Comparison of ENCODE assay signal across 8 cellular contexts in the genomic region with DNA sequence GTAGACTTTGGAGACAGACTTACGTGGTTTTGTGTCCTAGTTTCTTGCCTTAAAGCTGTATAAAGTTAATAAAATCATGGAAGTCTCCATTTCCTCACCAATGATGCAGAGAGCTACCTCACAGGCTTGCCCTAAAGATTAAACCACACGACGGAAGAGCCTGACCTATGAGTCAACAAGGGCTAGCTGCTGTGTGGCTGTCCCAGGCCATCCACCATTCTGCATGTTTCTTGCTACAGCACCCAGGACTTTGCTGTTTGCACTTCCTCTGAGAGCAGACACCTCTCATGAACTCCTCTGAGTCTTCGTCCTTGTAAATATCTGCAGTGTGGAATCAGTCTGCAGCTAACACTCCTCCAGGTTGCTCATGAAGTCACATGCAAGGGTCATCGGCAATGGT.
DNase-seq lines count a peak whose midpoint lies in the region; ATAC-seq and TF ChIP-seq lines count a peak whose summit lies in the region.

No MANE protein-coding gene starts in this region.

- DNase-seq in COLO829 (ENCODE audit: low spot score) = peak; percentile 28
- peak; percentile 65 for DNase-seq in activated effector memory CD4-positive, alpha-beta T cell treated with anti-CD3 and anti-CD28 coated beads, Interleukin-2, amount 50 U/mL, for 16 hours
- DNase-seq in left lung = no peak
- no peak for DNase-seq in left cardiac atrium
- no peak for DNase-seq in NCI-H2107 (lab: John Stamatoyannopoulos, UW)
- DNase-seq in HPDE6-E6E7 (ENCODE audit: extremely low spot score) = no peak

- H3K4me3 ChIP-seq in Loucy (ENCODE audit: low read length, poor library complexity, severe bottlenecking) = no peak overlapping the region
- no peak overlapping the region for H3K4me3 ChIP-seq in left lung

- no peak overlapping the region for H3K4me2 ChIP-seq in Loucy (ENCODE audit: low read depth, low read length, poor library complexity, severe bottlenecking)

- H3K9me3 ChIP-seq in Loucy (ENCODE audit: insufficient read depth, low read depth, low read length) (no peaks in the 10 kb centered on the region), left lung (no peaks in the 10 kb centered on the region)

- H2AFZ ChIP-seq in Loucy (ENCODE audit: low read length) = peak overlapping the region; percentile 12; the same call in 1 of the 2 replicates

- peak; percentile 26 for ATAC-seq in left lung
- no peak for ATAC-seq in left cardiac atrium
- no peak for ATAC-seq in GM19395 (IDR thresholded peaks at IDR 0.05; ENCODE audit: unreplicated experiment)

- no peak overlapping the region for H3K27ac ChIP-seq in left lung

- no peak for TF ChIP-seq CTCF in Loucy (conservative IDR thresholded peaks at IDR 0.05; ENCODE audit: low read length)
- no peak for TF ChIP-seq CTCF in left lung (IDR thresholded peaks at IDR 0.05)

- H3K27me3 ChIP-seq in Loucy (ENCODE audit: insufficient read depth, low read length, poor library complexity, severe bottlenecking) (no peaks in the 10 kb centered on the region), left lung (no peaks in the 10 kb centered on the region)

- no peak overlapping the region for H3K9ac ChIP-seq in Loucy (ENCODE audit: low read depth, low read length, poor library complexity, severe bottlenecking)

- H3K9me2 ChIP-seq in Loucy (replicated peaks; ENCODE audit: low read depth, low read length) = no peaks in the 10 kb centered on the region

- peaks cover 32% of the 10 kb centered on the region for H3K4me1 ChIP-seq in Loucy (ENCODE audit: insufficient read depth, low read length, poor library complexity, severe bottlenecking)
- H3K4me1 ChIP-seq in left lung = peaks cover 0 to 11% of the 10 kb centered on the region in 2 donors

- intact Hi-C loops in left lung (cut with DNase I) (no loop called here), left cardiac atrium (cut with DNase I) (no loop called here)

- H4K20me1 ChIP-seq in Loucy (ENCODE audit: insufficient read depth, low read length, poor library complexity, severe bottlenecking) = no peaks in the 10 kb centered on the region

- H3K36me3 ChIP-seq in Loucy (ENCODE audit: insufficient read depth, low read length) (no peaks in the 10 kb centered on the region), left lung (no peaks in the 10 kb centered on the region)

- H3F3A ChIP-seq in Loucy (ENCODE audit: low read depth) = no peaks in the 10 kb centered on the region

- H3K79me2 ChIP-seq in Loucy (ENCODE audit: insufficient read depth, low read length) = no peaks in the 10 kb centered on the region

Comparison
In these comparisons a context has a peak if more than half of its experiments do, and no peak if none do; other contexts are left out.
1. DNase-seq: peak in COLO829 (single experiment) and activated effector memory CD4-positive, alpha-beta T cell treated with anti-CD3 and anti-CD28 coated beads, Interleukin-2, amount 50 U/mL, for 16 hours (single experiment); none in left lung (0 of 2), left cardiac atrium (single experiment), NCI-H2107 (single experiment) and HPDE6-E6E7 (single experiment).